ENCODE assay signal across 10 cellular contexts in the genomic region with DNA sequence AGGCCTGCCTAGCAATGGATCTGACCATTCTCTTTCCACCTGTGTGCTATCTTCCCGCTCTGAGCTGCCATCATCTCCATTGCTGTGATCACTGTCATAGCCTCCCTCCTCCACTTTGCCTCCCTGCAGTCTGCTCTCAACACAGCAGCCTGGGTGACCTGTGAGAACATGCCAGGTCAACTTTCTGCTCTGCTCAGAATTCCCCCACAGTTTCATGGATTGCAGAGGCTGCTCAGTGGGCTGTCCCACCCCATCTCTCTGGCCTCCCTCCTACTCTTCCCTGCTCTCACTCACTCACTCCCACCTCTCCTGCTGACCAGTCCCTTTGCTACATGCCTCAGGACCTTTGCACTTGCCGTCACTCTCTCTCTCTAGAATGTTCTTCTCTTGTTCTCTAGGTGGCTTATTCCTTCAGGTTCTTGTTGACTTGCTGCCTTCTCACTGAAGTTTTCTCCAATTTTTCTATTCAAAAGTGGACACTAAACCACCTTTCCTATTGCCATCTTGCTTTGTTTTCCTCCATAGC.
DNase-seq lines count a peak whose midpoint lies in the region; ATAC-seq and TF ChIP-seq lines count a peak whose summit lies in the region.
"Had no signal": no experiment of that assay in that cellular context is flagged by ENCODE, and none has a peak within 500 bp of the region (broad histone marks: within the 10 kb centered on the region; RNA-seq: fewer than 3 reads in every experiment).

No MANE protein-coding gene starts in this region.

- H3K9me3 Mint-ChIP-seq in naive thymus-derived CD8-positive, alpha-beta T cell, result peaks cover 0 to 4% (median 0%) of the 10 kb centered on the region in 9 donors
- H3K9me3 Mint-ChIP-seq: nephron had no signal

- peak overlapping the region; percentile 67 for H3K4me2 ChIP-seq in OCI-LY3 (ENCODE audit: low read length)
- no peak overlapping the region for H3K4me2 ChIP-seq in hepatocyte

- peaks cover 7% of the 10 kb centered on the region; the same call in 1 of the 2 replicates for H3K9me3 ChIP-seq in OCI-LY3 (ENCODE audit: insufficient read depth, low read length)
- H3K9me3 ChIP-seq in hepatocyte (ENCODE audit: low read depth), result no peaks in the 10 kb centered on the region
- H3K9me3 ChIP-seq: gastrocnemius medialis had no signal

- 100% methylated on average over 2 of the region's 2 CpGs for WGBS in hepatocyte (ENCODE audit: low lambda C conversion rate, missing lambda C conversion rate)

- no peaks in the 10 kb centered on the region for H3K27me3 Mint-ChIP-seq in naive thymus-derived CD8-positive, alpha-beta T cell

- no peak overlapping the region for H3K4me3 ChIP-seq in OCI-LY3 (ENCODE audit: low read length)
- no peak overlapping the region for H3K4me3 ChIP-seq in hepatocyte
- H3K4me3 ChIP-seq: gastrocnemius medialis had no signal

- H3K27ac ChIP-seq in OCI-LY3 (ENCODE audit: low read length), result peak overlapping the region; percentile 64
- H3K27ac ChIP-seq in hepatocyte, result no peak overlapping the region
- H3K27ac ChIP-seq: gastrocnemius medialis had no signal

- H2AFZ ChIP-seq in OCI-LY3 (ENCODE audit: low read depth, low read length) (no peak overlapping the region), hepatocyte (no peak overlapping the region)

- H3K4me1 ChIP-seq in OCI-LY3 (ENCODE audit: low read length) (peaks cover 18% of the 10 kb centered on the region), hepatocyte (ENCODE audit: insufficient read depth) (no peaks in the 10 kb centered on the region)
- H3K4me1 ChIP-seq: gastrocnemius medialis had no signal

- no peaks in the 10 kb centered on the region for H3K27me3 ChIP-seq in OCI-LY3 (ENCODE audit: low read depth, low read length)
- no peaks in the 10 kb centered on the region for H3K27me3 ChIP-seq in hepatocyte
- H3K27me3 ChIP-seq: gastrocnemius medialis had no signal

- no peak for DNase-seq in naive thymus-derived CD8-positive, alpha-beta T cell
- DNase-seq in hepatocyte (ENCODE audit: low spot score), result no peak
- no peak for DNase-seq in MV-4-11 (lab: John Stamatoyannopoulos, UW)
- no peak for DNase-seq in NCI-H524 treated with DMSO at 0.1 percent for 48 hours (lab: John Stamatoyannopoulos, UW)
- DNase-seq: gastrocnemius medialis had no signal

- H3K9ac ChIP-seq in OCI-LY3 (ENCODE audit: low read length), result peak overlapping the region; percentile 32; the same call in 1 of the 2 replicates

- no peaks in the 10 kb centered on the region for H3K36me3 Mint-ChIP-seq in naive thymus-derived CD8-positive, alpha-beta T cell

- H3K9me2 ChIP-seq in hepatocyte (replicated peaks; ENCODE audit: insufficient read depth), result no peaks in the 10 kb centered on the region

- TF ChIP-seq CTCF in OCI-LY3 (IDR thresholded peaks at IDR 0.05; ENCODE audit: low read depth, low read length) (no peak), hepatocyte (IDR thresholded peaks at IDR 0.05; ENCODE audit: poor library complexity) (no peak)

- peaks cover 33 to 59% (median 54%) of the 10 kb centered on the region in 4 donors for H3K4me1 Mint-ChIP-seq in naive thymus-derived CD8-positive, alpha-beta T cell

- POLR2A ChIA-PET in naive thymus-derived CD8-positive, alpha-beta T cell (lab: Charles Lee), result interaction anchor here (0.7 to 1.8 kb wide), 5 partner anchors 10 to 1213 kb away, joined by 3 to 4 read pairs (median 3); no protein-coding TSS in a partner anchor

- peak overlapping the region; percentile 75 to 97 (median 92) for H3K27ac Mint-ChIP-seq in naive thymus-derived CD8-positive, alpha-beta T cell

- no peaks in the 10 kb centered on the region for H3K79me2 ChIP-seq in OCI-LY3 (ENCODE audit: low read length)
- no peaks in the 10 kb centered on the region for H3K79me2 ChIP-seq in hepatocyte

- H4K20me1 ChIP-seq in OCI-LY3 (ENCODE audit: insufficient read depth, low read length), result no peaks in the 10 kb centered on the region
- H4K20me1 ChIP-seq in hepatocyte (ENCODE audit: insufficient read depth, poor library complexity, severe bottlenecking), result no peaks in the 10 kb centered on the region

- H3K36me3 ChIP-seq in OCI-LY3 (replicated peaks; ENCODE audit: low read depth, low read length), result peaks cover 8% of the 10 kb centered on the region
- H3K36me3 ChIP-seq in hepatocyte (replicated peaks; ENCODE audit: insufficient read depth, low read depth), result no peaks in the 10 kb centered on the region
- H3K36me3 ChIP-seq: gastrocnemius medialis had no signal

- peak overlapping the region; percentile 63 to 88 (median 80) for H3K4me3 Mint-ChIP-seq in naive thymus-derived CD8-positive, alpha-beta T cell
- H3K4me3 Mint-ChIP-seq: nephron had no signal

- ATAC-seq in GM18867 (IDR thresholded peaks at IDR 0.05; ENCODE audit: unreplicated experiment) (peak; percentile 33), GM21825 (IDR thresholded peaks at IDR 0.05; ENCODE audit: unreplicated experiment) (peak; percentile 25), HG03045 (IDR thresholded peaks at IDR 0.05; ENCODE audit: unreplicated experiment) (no peak)
- peak; percentile 31 to 55 for ATAC-seq in naive thymus-derived CD8-positive, alpha-beta T cell
- ATAC-seq: gastrocnemius medialis had no signal
